ENCODE assay signal across 12 cellular contexts in the genomic region with DNA sequence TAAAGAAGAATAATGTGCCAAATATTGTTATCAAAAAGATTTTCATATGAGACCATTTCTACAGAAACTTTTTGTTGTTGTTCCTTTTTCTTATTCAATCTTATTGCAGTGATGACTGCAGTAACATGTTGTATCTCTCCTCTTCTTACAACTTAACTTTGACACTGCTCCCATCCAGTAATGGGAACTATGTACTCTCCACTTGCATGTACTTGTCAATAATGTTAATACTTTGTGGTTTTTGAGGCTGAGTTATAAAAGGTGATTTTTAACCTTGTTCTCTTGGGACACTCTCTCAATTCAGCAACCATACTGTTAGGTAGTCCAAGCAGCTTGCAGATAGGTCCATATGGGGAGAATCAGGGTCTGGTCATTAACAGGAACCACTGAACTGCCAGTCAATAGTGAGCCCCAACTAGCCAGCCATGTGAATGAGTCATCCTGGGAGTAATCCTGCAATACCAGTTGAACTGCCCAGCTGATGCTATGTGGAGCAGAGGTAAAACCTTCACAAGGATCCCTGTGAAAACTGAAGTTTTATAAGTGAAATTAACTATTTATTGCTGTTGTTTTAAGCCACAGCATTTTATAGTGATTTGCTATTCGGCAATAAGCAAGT.
A peak's percentile ranks its signal among the peaks of the same experiment; 100 is the strongest.
DNase-seq lines count a peak whose midpoint lies in the region; ATAC-seq and TF ChIP-seq lines count a peak whose summit lies in the region.
"Had no signal": no experiment of that assay in that cellular context is flagged by ENCODE, and none has a peak within 500 bp of the region (broad histone marks: within the 10 kb centered on the region; RNA-seq: fewer than 3 reads in every experiment).

No MANE protein-coding gene starts in this region.

- no peak overlapping the region for H3K4me3 Mint-ChIP-seq in nephron
- H3K4me3 Mint-ChIP-seq: memory B cell had no signal

- H3K36me3 ChIP-seq in breast epithelium, result no peaks in the 10 kb centered on the region

- H3K4me1 ChIP-seq in breast epithelium, result no peaks in the 10 kb centered on the region

- no peaks in the 10 kb centered on the region for H3K27me3 ChIP-seq in breast epithelium

- intact Hi-C loops in breast epithelium (cut with DNase I; ENCODE audit: low total_unique reads), result no loop called here

- H3K9me3 Mint-ChIP-seq in nephron, result no peaks in the 10 kb centered on the region
- H3K9me3 Mint-ChIP-seq: memory B cell had no signal

- H3K27ac ChIP-seq in breast epithelium, result peak overlapping the region; percentile 19 to 57

- no peaks in the 10 kb centered on the region for H3K4me1 Mint-ChIP-seq in nephron
- H3K4me1 Mint-ChIP-seq: memory B cell had no signal

- DNase-seq in breast epithelium (ENCODE audit: low spot score in 2 of 2) (peak in 1 of 2 donors; percentile 45), NCI-H526 (lab: John Stamatoyannopoulos, UW) (no peak), NCI-H187 (lab: John Stamatoyannopoulos, UW) (no peak), 8988T (no peak)
- DNase-seq in activated CD8-positive, alpha-beta memory T cell treated with anti-CD3 and anti-CD28 coated beads for 24 hours, result no peak
- DNase-seq: activated naive CD4-positive, alpha-beta T cell treated with Interleukin-2 at 50 U/mL for 16 hours; NCI-H345; stimulated activated CD8-positive, alpha-beta memory T cell treated with anti-CD3 and anti-CD28 coated beads, Interleukin-4, amount 100 ng/mL, for 48 hours had no signal

- no peaks in the 10 kb centered on the region for H3K9me3 ChIP-seq in breast epithelium

- H3K36me3 Mint-ChIP-seq in nephron (ENCODE audit: low read depth), result no peaks in the 10 kb centered on the region
- H3K36me3 Mint-ChIP-seq: memory B cell had no signal

- TF ChIP-seq POLR2A in breast epithelium (IDR thresholded peaks at IDR 0.05), result no peak

- H3K27ac Mint-ChIP-seq in nephron, result peak overlapping the region; percentile 68 to 98 (median 95)
- H3K27ac Mint-ChIP-seq: memory B cell had no signal

- TF ChIP-seq CTCF in breast epithelium (IDR thresholded peaks at IDR 0.05), result no peak
- no peak for TF ChIP-seq CTCF in nephron (IDR thresholded peaks at IDR 0.05; ENCODE audit: unreplicated experiment in 3 of 3)

- peaks cover 4% of the 10 kb centered on the region for H3K27me3 Mint-ChIP-seq in nephron (ENCODE audit: low read depth)

- no peak overlapping the region for H3K4me3 ChIP-seq in breast epithelium

- ATAC-seq in GM18870 (IDR thresholded peaks at IDR 0.05; ENCODE audit: unreplicated experiment) (peak; percentile 92), HG03432 (IDR thresholded peaks at IDR 0.05; ENCODE audit: unreplicated experiment) (peak; percentile 79)
